Comparison of ENCODE assay signal across 8 cellular contexts in genomic region chr9:96449844-96450612, GRCh38. TPM values are rescaled to one million over a fixed set of nuclear protein-coding genes. Genes with fewer than 3 reads are reported as not detected.
A peak's percentile ranks its signal among the peaks of the same experiment; 100 is the strongest.
DNase-seq lines count a peak whose midpoint lies in the region; ATAC-seq, FAIRE-seq and TF ChIP-seq lines count a peak whose summit lies in the region.

HABP4 (plus strand) TSS chr9:96450169; CDS start chr9:96450280, 111 bp downstream.

- H3K4me2 ChIP-seq in OCI-LY1 (ENCODE audit: low read length) = peak within 1 kb of the TSS; percentile 89

- peak within 1 kb of the TSS; percentile 72 for H3K9ac ChIP-seq in OCI-LY1 (ENCODE audit: low read length)

- no peaks in the 10 kb centered on the region for H3K79me2 ChIP-seq in OCI-LY1 (ENCODE audit: insufficient read depth, low read length)

- H3K27me3 ChIP-seq in OCI-LY1 (ENCODE audit: insufficient read depth, low read length) = peaks cover 3% of the 10 kb centered on the region; the same call in 1 of the 2 replicates

- peak within 1 kb of the TSS; percentile 93; the same call in 1 of the 2 replicates for H2AFZ ChIP-seq in OCI-LY1 (ENCODE audit: low read length)

- ATAC-seq in GM21526 (IDR thresholded peaks at IDR 0.05; ENCODE audit: low FRiP score, unreplicated experiment) = peak; percentile 92

- no peaks in the 10 kb centered on the region for H3K9me3 ChIP-seq in OCI-LY1 (ENCODE audit: low read length)

- no peak within 1 kb of the TSS for H3K27ac ChIP-seq in OCI-LY1 (ENCODE audit: low read depth, low read length, poor library complexity, severe bottlenecking)

- H3F3A ChIP-seq in OCI-LY1 (ENCODE audit: insufficient read depth, low read length) = no peaks in the 10 kb centered on the region

- H3K36me3 ChIP-seq in OCI-LY1 (ENCODE audit: insufficient read depth, low read length) = no peaks in the 10 kb centered on the region

- no peak for FAIRE-seq in D721Med (lab: Jason Lieb, UNC)

- TF ChIP-seq CTCF in D721Med (IDR thresholded peaks at IDR 0.05; ENCODE audit: insufficient read depth, missing control alignments) (no peak), OCI-LY1 (IDR thresholded peaks at IDR 0.05; ENCODE audit: low read length) (no peak), epithelial cell of esophagus (IDR thresholded peaks at IDR 0.05; ENCODE audit: insufficient read depth, low read depth, low read length, missing control alignments) (no peak)

- peaks cover 16% of the 10 kb centered on the region for H3K4me1 ChIP-seq in OCI-LY1 (ENCODE audit: insufficient read depth, low read length, severe bottlenecking)

- no peaks in the 10 kb centered on the region for H4K20me1 ChIP-seq in OCI-LY1 (ENCODE audit: insufficient read depth, low read length)

- no peaks in the 10 kb centered on the region for H3K9me2 ChIP-seq in OCI-LY1 (ENCODE audit: low read depth, low read length)

- H3K4me3 ChIP-seq in OCI-LY1 (ENCODE audit: low read depth, low read length, poor library complexity, severe bottlenecking) (peak within 1 kb of the TSS; percentile 80), epithelial cell of esophagus (ENCODE audit: low read length) (peak within 1 kb of the TSS; percentile 60)

- DNase-seq in D721Med (ENCODE audit: insufficient read length, low spot score) = peak; percentile 87
- DNase-seq in HuH-7 (ENCODE audit: low spot score) = peak; percentile 93
- peak; percentile 97 for DNase-seq in activated T-cell treated with anti-CD3 and anti-CD28 coated beads for 1 hour (ENCODE audit: low read depth)
- peak; percentile 96 for DNase-seq in epithelial cell of esophagus (ENCODE audit: low read depth)
- peak; percentile 96 for DNase-seq in mucosa of gallbladder (ENCODE audit: low spot score)
- DNase-seq in stimulated activated CD8-positive, alpha-beta memory T cell treated with anti-CD3 and anti-CD28 coated beads, Interleukin-4, amount 100 ng/mL, for 24 hours (ENCODE audit: low read depth) = peak; percentile 94

RNA-seq across cellular contexts. Expression of gene HABP4, which starts in this region (rescaled TPM):
- total RNA-seq in mucosa of gallbladder = 17.4 TPM
